ENCODE assay signal across 2 cellular contexts in genomic region chr14:75208843-75209242, GRCh38.
TF ChIP-seq lines count a peak whose summit lies in the region.

No MANE protein-coding gene starts in this region.

TF ChIP-seq in HepG2, 621 proteins besides CTCF, POLR2A, EP300 and RAD21:
- 0 out of 2 replicates have a peak, but pooled peaks have one; percentile 13 for TF ChIP-seq PITX1 (CRISPR knock-in tag; IDR thresholded peaks at IDR 0.05)
- no peak for TF ChIP-seq MTERF4 (CRISPR knock-in tag; IDR thresholded peaks at IDR 0.05)
- TF ChIP-seq, protein P1, sequence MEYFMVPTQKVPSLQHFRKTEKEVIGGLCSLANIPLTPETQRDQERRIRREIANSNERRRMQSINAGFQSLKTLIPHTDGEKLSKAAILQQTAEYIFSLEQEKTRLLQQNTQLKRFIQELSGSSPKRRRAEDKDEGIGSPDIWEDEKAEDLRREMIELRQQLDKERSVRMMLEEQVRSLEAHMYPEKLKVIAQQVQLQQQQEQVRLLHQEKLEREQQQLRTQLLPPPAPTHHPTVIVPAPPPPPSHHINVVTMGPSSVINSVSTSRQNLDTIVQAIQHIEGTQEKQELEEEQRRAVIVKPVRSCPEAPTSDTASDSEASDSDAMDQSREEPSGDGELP (IDR thresholded peaks at IDR 0.05; ENCODE audit: borderline replicate concordance, low read depth) = peak; percentile 75
- 0 out of 2 replicates have a peak, but pooled peaks have one; percentile 14 for TF ChIP-seq SALL1 (CRISPR knock-in tag; IDR thresholded peaks at IDR 0.05)
- TF ChIP-seq, protein P2, sequence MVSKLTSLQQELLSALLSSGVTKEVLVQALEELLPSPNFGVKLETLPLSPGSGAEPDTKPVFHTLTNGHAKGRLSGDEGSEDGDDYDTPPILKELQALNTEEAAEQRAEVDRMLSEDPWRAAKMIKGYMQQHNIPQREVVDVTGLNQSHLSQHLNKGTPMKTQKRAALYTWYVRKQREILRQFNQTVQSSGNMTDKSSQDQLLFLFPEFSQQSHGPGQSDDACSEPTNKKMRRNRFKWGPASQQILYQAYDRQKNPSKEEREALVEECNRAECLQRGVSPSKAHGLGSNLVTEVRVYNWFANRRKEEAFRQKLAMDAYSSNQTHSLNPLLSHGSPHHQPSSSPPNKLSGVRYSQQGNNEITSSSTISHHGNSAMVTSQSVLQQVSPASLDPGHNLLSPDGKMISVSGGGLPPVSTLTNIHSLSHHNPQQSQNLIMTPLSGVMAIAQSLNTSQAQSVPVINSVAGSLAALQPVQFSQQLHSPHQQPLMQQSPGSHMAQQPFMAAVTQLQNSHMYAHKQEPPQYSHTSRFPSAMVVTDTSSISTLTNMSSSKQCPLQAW (CRISPR knock-in tag; IDR thresholded peaks at IDR 0.05) = no peak
- TF ChIP-seq AHDC1 (CRISPR knock-in tag; IDR thresholded peaks at IDR 0.05; ENCODE audit: borderline replicate concordance) = peak; percentile 23; the same call in 1 of the 2 replicates
- 0 out of 2 replicates have a peak, but pooled peaks have one; percentile 38 for TF ChIP-seq ZNF512B (CRISPR knock-in tag; IDR thresholded peaks at IDR 0.05; ENCODE audit: borderline replicate concordance)
- TF ChIP-seq ZNF629 (CRISPR knock-in tag; conservative IDR thresholded peaks at IDR 0.05) = peak; percentile 83
- peak; percentile 58 for TF ChIP-seq HNF4A (CRISPR knock-in tag; IDR thresholded peaks at IDR 0.05)

TF ChIP-seq in H1, 55 proteins besides CTCF, POLR2A, EP300 and RAD21:
- TF ChIP-seq CHD7 (IDR thresholded peaks at IDR 0.05; ENCODE audit: insufficient replicate concordance, low read length) (no peak), SAP30 (IDR thresholded peaks at IDR 0.05; ENCODE audit: insufficient read depth, insufficient replicate concordance, low read length) (no peak), JUN (IDR thresholded peaks at IDR 0.05; ENCODE audit: low read depth, low read length) (no peak), RFX5 (IDR thresholded peaks at IDR 0.05; ENCODE audit: borderline replicate concordance, low read depth, low read length) (no peak)
